8 cellular contexts compared by ENCODE assay signal in genomic region chr6:113858605-113859348, GRCh38. TPM values are rescaled to one million over a fixed set of nuclear protein-coding genes. Genes with fewer than 3 reads are reported as not detected.
DNase-seq lines count a peak whose midpoint lies in the region; ATAC-seq and TF ChIP-seq lines count a peak whose summit lies in the region.

No MANE protein-coding gene starts in this region.

- peaks cover 18% of the 10 kb centered on the region for H3K36me3 Mint-ChIP-seq in progenitor cell of endocrine pancreas (ENCODE audit: insufficient read depth)

- peak overlapping the region; percentile 86 for H3K4me3 Mint-ChIP-seq in progenitor cell of endocrine pancreas (ENCODE audit: low read depth)

- WGBS in adrenal gland, 4 donors: 0 to 2% (median 1%) methylated on average over 13 to 59 of the region's 59 CpGs

- H3K27ac Mint-ChIP-seq in progenitor cell of endocrine pancreas: peak overlapping the region; percentile 95

- no peaks in the 10 kb centered on the region for H3K27me3 Mint-ChIP-seq in progenitor cell of endocrine pancreas

- intact Hi-C loops in adrenal gland (cut with DNase I) (no loop called here), left cardiac atrium (cut with DNase I) (loop anchor here (1.0 to 10.0 kb wide), 4 partner anchors 234 to 552 kb away; no protein-coding TSS in a partner anchor)

- peak overlapping the region in 4 of 5 donors; percentile 50 to 91 (median 86) for H3K27ac ChIP-seq in adrenal gland

- H3K4me1 ChIP-seq in adrenal gland (replicated peaks in 1 of 2): peaks cover 8 to 23% of the 10 kb centered on the region in 2 donors

- H3K4me1 Mint-ChIP-seq in progenitor cell of endocrine pancreas (ENCODE audit: low read depth): peaks cover 25% of the 10 kb centered on the region

- peaks cover 6% of the 10 kb centered on the region for H3K27me3 ChIP-seq in adrenal gland

- peak; percentile 80 for TF ChIP-seq CTCF in GM12872 (IDR thresholded peaks at IDR 0.05; ENCODE audit: insufficient read depth, low read depth, low read length)
- peak; percentile 48 to 99 (median 84) for TF ChIP-seq CTCF in adrenal gland (IDR thresholded peaks at IDR 0.05)
- TF ChIP-seq CTCF in progenitor cell of endocrine pancreas (IDR thresholded peaks at IDR 0.05; ENCODE audit: unreplicated experiment): peak; percentile 98

- peak overlapping the region in 3 of 4 donors; percentile 18 to 70 (median 39) for H3K4me3 ChIP-seq in adrenal gland

- H3K9me3 Mint-ChIP-seq in progenitor cell of endocrine pancreas (ENCODE audit: low read depth): no peaks in the 10 kb centered on the region

- H3K9me3 ChIP-seq in adrenal gland (replicated peaks in 1 of 3): no peaks in the 10 kb centered on the region

- DNase-seq in NCI-H1092 treated with DMSO at 0.1 percent for 48 hours (lab: John Stamatoyannopoulos, UW): peak; percentile 94
- DNase-seq in SW480 (ENCODE audit: low spot score): peak; percentile 81
- peak; percentile 62 to 88 (median 76) for DNase-seq in adrenal gland
- DNase-seq in left cardiac atrium: peak; percentile 89
- peak; percentile 95 for DNase-seq in progenitor cell of endocrine pancreas (ENCODE audit: low spot score, unreplicated experiment)
- DNase-seq in ureter (ENCODE audit: low spot score): peak; percentile 92

- H3K36me3 ChIP-seq in adrenal gland (replicated peaks in 1 of 2): no peaks in the 10 kb centered on the region

- peak; percentile 39 to 47 for TF ChIP-seq POLR2A in adrenal gland (IDR thresholded peaks at IDR 0.05)

- ATAC-seq in HG02588 (IDR thresholded peaks at IDR 0.05; ENCODE audit: unreplicated experiment) (peak; percentile 81), left cardiac atrium (peak; percentile 86 to 92)

RNA-seq across cellular contexts. Expression of gene MARCKS, which starts 1.6 kb away (rescaled TPM):
- total RNA-seq in adrenal gland (10 to 100 TPM; 27.6 to 65.1 (median 42.5) TPM), left cardiac atrium (10 to 100 TPM; 23.0 to 32.6 TPM), progenitor cell of endocrine pancreas (153 and 158 TPM in 2 replicates), ureter (150 TPM)
- 10 to 100 TPM in 2 of 3 donors, 1 to 10 TPM in 1; 8.7 to 12.8 (median 12.3) TPM for polyA plus RNA-seq in adrenal gland

Comparison
In these comparisons a context has a peak if more than half of its experiments do, and no peak if none do; other contexts are left out.
1. Peak in every context shown above with its lines: DNase-seq, ATAC-seq, H3K4me3 ChIP-seq and H3K27ac ChIP-seq.
2. intact Hi-C loops: an anchor here in left cardiac atrium (1.0 to 10.0 kb wide); none called in adrenal gland.